ENCODE assay signal across 16 cellular contexts in the genomic region with DNA sequence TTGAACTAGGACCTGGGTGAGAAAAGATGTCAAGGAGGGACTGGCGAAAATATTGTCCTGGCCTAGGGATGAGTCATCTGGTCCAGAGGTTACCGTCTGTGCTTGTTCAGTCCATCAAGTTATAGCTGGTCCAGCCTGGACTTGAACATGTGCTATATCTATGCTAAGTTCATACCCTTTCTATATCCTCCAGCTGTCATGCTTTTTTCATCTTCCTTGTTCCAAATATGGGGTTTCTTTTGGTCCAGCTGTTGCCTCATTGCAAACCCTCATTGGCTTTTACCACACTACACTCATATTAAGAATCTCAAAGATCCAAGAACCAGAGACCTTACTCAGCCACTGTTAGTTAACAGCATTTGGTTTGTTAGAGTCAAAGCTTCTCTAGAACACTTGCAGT. TPM values are rescaled to one million over a fixed set of nuclear protein-coding genes. Genes with fewer than 3 reads are reported as not detected.
A peak's percentile ranks its signal among the peaks of the same experiment; 100 is the strongest.
DNase-seq lines count a peak whose midpoint lies in the region; ATAC-seq lines count a peak whose summit lies in the region.
"Had no signal": no experiment of that assay in that cellular context is flagged by ENCODE, and none has a peak within 500 bp of the region (broad histone marks: within the 10 kb centered on the region; RNA-seq: fewer than 3 reads in every experiment).

No MANE protein-coding gene starts in this region.

- peak; percentile 8 for DNase-seq in LoVo (ENCODE audit: low spot score)
- DNase-seq in left lobe of liver (ENCODE audit: low spot score), result no peak
- DNase-seq in activated effector memory CD4-positive, alpha-beta T cell treated with anti-CD3 and anti-CD28 coated beads, Interleukin-2, amount 50 U/mL, for 16 hours, result no peak
- DNase-seq: CD8-positive, alpha-beta T cell; GF-D8; H9; Kasumi-1; NCI-H1436; NCI-H2081 treated with DMSO at 0.1 percent for 48 hours; NCI-H524 treated with DMSO at 0.1 percent for 48 hours; RPMI8226 had no signal

- ATAC-seq in GM18502 (IDR thresholded peaks at IDR 0.05; ENCODE audit: poor library complexity, unreplicated experiment) (peak; percentile 53), HG02610 (IDR thresholded peaks at IDR 0.05; ENCODE audit: unreplicated experiment) (peak; percentile 51), left lobe of liver (peak; percentile 55), GM18873 (IDR thresholded peaks at IDR 0.05; ENCODE audit: low FRiP score, unreplicated experiment) (no peak), GM19324 (IDR thresholded peaks at IDR 0.05; ENCODE audit: low FRiP score, unreplicated experiment) (no peak), HG03565 (IDR thresholded peaks at IDR 0.05; ENCODE audit: unreplicated experiment) (no peak)
- ATAC-seq: CD8-positive, alpha-beta T cell had no signal

RNA-seq across cellular contexts. Expression of a gene that starts 19.1 kb away (rescaled TPM):
- total RNA-seq in left lobe of liver, result 15.7 TPM

Comparison
In these comparisons a context has a peak if more than half of its experiments do, and no peak if none do; other contexts are left out.
1. ATAC-seq: peak in GM18502 (single experiment), HG02610 (single experiment) and left lobe of liver (single experiment); none in GM18873 (single experiment), GM19324 (single experiment) and HG03565 (single experiment).